Comparison of ENCODE assay signal across 1 cellular context in genomic region chr20:38158701-38159325, GRCh38.
A peak's percentile ranks its signal among the peaks of the same experiment; 100 is the strongest.
TF ChIP-seq lines count a peak whose summit lies in the region.

No MANE protein-coding gene starts in this region.

TF ChIP-seq in HepG2, 621 proteins besides CTCF, POLR2A, EP300 and RAD21 (continued from another document):
- TF ChIP-seq ZNF768 (CRISPR knock-in tag; IDR thresholded peaks at IDR 0.05) (peak; percentile 60; the same call in 1 of the 2 replicates), HOMEZ (CRISPR knock-in tag; IDR thresholded peaks at IDR 0.05; ENCODE audit: low read depth) (no peak), HNF4A (CRISPR knock-in tag; IDR thresholded peaks at IDR 0.05) (0 out of 2 replicates have a peak, but pooled peaks have one; percentile 16), MXD1 (CRISPR knock-in tag; IDR thresholded peaks at IDR 0.05) (0 out of 2 replicates have a peak, but pooled peaks have one; percentile 34), HIVEP1 (CRISPR knock-in tag; IDR thresholded peaks at IDR 0.05) (0 out of 2 replicates have a peak, but pooled peaks have one; percentile 53)
